3 cellular contexts compared by ENCODE assay signal in genomic region chr11:120391297-120391696, GRCh38.
TF ChIP-seq lines count a peak whose summit lies in the region.

No MANE protein-coding gene starts in this region.

TF ChIP-seq in IMR-90, 13 proteins besides CTCF, POLR2A, EP300 and RAD21:
- no peak for TF ChIP-seq ELK1 (IDR thresholded peaks at IDR 0.05; ENCODE audit: borderline replicate concordance, low read depth, low read length)
- no peak for TF ChIP-seq FOS (IDR thresholded peaks at IDR 0.05; ENCODE audit: low read depth, low read length)
- TF ChIP-seq CEBPB (IDR thresholded peaks at IDR 0.05; ENCODE audit: low read depth, low read length) = no peak
- TF ChIP-seq SMC3 (IDR thresholded peaks at IDR 0.05; ENCODE audit: low read depth, low read length) = no peak
- TF ChIP-seq MAFK (IDR thresholded peaks at IDR 0.05; ENCODE audit: low read depth, low read length) = no peak
- TF ChIP-seq BHLHE40 (IDR thresholded peaks at IDR 0.05; ENCODE audit: low read depth, low read length) = no peak

TF ChIP-seq in H1, 55 proteins besides CTCF, POLR2A, EP300 and RAD21:
- no peak for TF ChIP-seq SRF (IDR thresholded peaks at IDR 0.05; ENCODE audit: low read depth, low read length)
- TF ChIP-seq CBX8 (IDR thresholded peaks at IDR 0.05; ENCODE audit: borderline replicate concordance, low read depth, low read length) = no peak
- no peak for TF ChIP-seq POU5F1 (IDR thresholded peaks at IDR 0.05; ENCODE audit: low read depth, low read length)
- no peak for TF ChIP-seq SIRT6 (IDR thresholded peaks at IDR 0.05; ENCODE audit: low read length)
- no peak for TF ChIP-seq CHD1 (IDR thresholded peaks at IDR 0.05; ENCODE audit: low read depth, low read length)
- no peak for TF ChIP-seq MAX (IDR thresholded peaks at IDR 0.05)
- TF ChIP-seq TAF7 (optimal IDR thresholded peaks at IDR 0.05; ENCODE audit: borderline replicate concordance, low read depth, low read length) = no peak
- TF ChIP-seq GTF2F1 (IDR thresholded peaks at IDR 0.05; ENCODE audit: borderline replicate concordance, low read depth, low read length) = no peak

TF ChIP-seq in HepG2, 621 proteins besides CTCF, POLR2A, EP300 and RAD21 (continues in another document):
- no peak; the same call in 1 of the 2 replicates for TF ChIP-seq REPIN1 (CRISPR knock-in tag; IDR thresholded peaks at IDR 0.05; ENCODE audit: borderline replicate concordance, low read depth)
- TF ChIP-seq HMGXB3 (CRISPR knock-in tag; IDR thresholded peaks at IDR 0.05; ENCODE audit: borderline replicate concordance) = peak; percentile 98
- no peak for TF ChIP-seq NFRKB (IDR thresholded peaks at IDR 0.05)
- no peak for TF ChIP-seq ZNF678 (CRISPR knock-in tag; IDR thresholded peaks at IDR 0.05)
- 0 out of 2 replicates have a peak, but pooled peaks have one; percentile 24 for TF ChIP-seq ZBTB20 (CRISPR knock-in tag; IDR thresholded peaks at IDR 0.05; ENCODE audit: borderline replicate concordance, low read depth)
- TF ChIP-seq ATF2 (CRISPR knock-in tag; IDR thresholded peaks at IDR 0.05) = no peak; the same call in 1 of the 2 replicates
- no peak for TF ChIP-seq FOXJ3 (CRISPR knock-in tag; IDR thresholded peaks at IDR 0.05; ENCODE audit: borderline replicate concordance)
- no peak for TF ChIP-seq ZNF18 (CRISPR knock-in tag; IDR thresholded peaks at IDR 0.05; ENCODE audit: insufficient replicate concordance)
- no peak for TF ChIP-seq ASH2L (IDR thresholded peaks at IDR 0.05; ENCODE audit: insufficient read length, low read depth, low read length)
- TF ChIP-seq ZNF232 (CRISPR knock-in tag; IDR thresholded peaks at IDR 0.05; ENCODE audit: borderline replicate concordance) = no peak
- TF ChIP-seq TCF7L2 (IDR thresholded peaks at IDR 0.05; ENCODE audit: low read depth, low read length) = no peak
- TF ChIP-seq ZNF589 (CRISPR knock-in tag; conservative IDR thresholded peaks at IDR 0.05) = no peak
- TF ChIP-seq SAFB2 (CRISPR knock-in tag; IDR thresholded peaks at IDR 0.05; ENCODE audit: borderline replicate concordance, low read depth) = no peak
- no peak for TF ChIP-seq LRRFIP1 (CRISPR knock-in tag; conservative IDR thresholded peaks at IDR 0.05)
- no peak for TF ChIP-seq GRHL1 (CRISPR knock-in tag; conservative IDR thresholded peaks at IDR 0.05)
- TF ChIP-seq MAFG (CRISPR knock-in tag; IDR thresholded peaks at IDR 0.05) = no peak
- no peak for TF ChIP-seq KLF11 (CRISPR knock-in tag; IDR thresholded peaks at IDR 0.05)
- no peak for TF ChIP-seq ZBTB1 (CRISPR knock-in tag; IDR thresholded peaks at IDR 0.05; ENCODE audit: borderline replicate concordance)
- TF ChIP-seq ZNF432 (CRISPR knock-in tag; IDR thresholded peaks at IDR 0.05; ENCODE audit: borderline replicate concordance) = no peak
- no peak for TF ChIP-seq TSC22D2 (CRISPR knock-in tag; IDR thresholded peaks at IDR 0.05; ENCODE audit: borderline replicate concordance)
- TF ChIP-seq ZNF598 (CRISPR knock-in tag; IDR thresholded peaks at IDR 0.05; ENCODE audit: borderline replicate concordance) = no peak
- TF ChIP-seq ETV6 (CRISPR knock-in tag; conservative IDR thresholded peaks at IDR 0.05) = no peak
- peak; percentile 48; the same call in 1 of the 2 replicates for TF ChIP-seq ZNF331 (CRISPR knock-in tag; IDR thresholded peaks at IDR 0.05)
- TF ChIP-seq ZBED4 (CRISPR knock-in tag; IDR thresholded peaks at IDR 0.05; ENCODE audit: borderline replicate concordance) = no peak
- TF ChIP-seq ZNF292 (CRISPR knock-in tag; IDR thresholded peaks at IDR 0.05; ENCODE audit: borderline replicate concordance, low read depth) = peak; percentile 38; the same call in 1 of the 2 replicates
- TF ChIP-seq ZNF20 (CRISPR knock-in tag; IDR thresholded peaks at IDR 0.05) = no peak
- TF ChIP-seq ZNF431 (CRISPR knock-in tag; IDR thresholded peaks at IDR 0.05; ENCODE audit: borderline replicate concordance, low read depth) = no peak
- TF ChIP-seq ZNF160 (CRISPR knock-in tag; IDR thresholded peaks at IDR 0.05) = no peak
- no peak for TF ChIP-seq CEBPB (IDR thresholded peaks at IDR 0.05; ENCODE audit: borderline replicate concordance, low read depth, low read length)
- TF ChIP-seq STAT5B (CRISPR knock-in tag; IDR thresholded peaks at IDR 0.05) = no peak
- TF ChIP-seq ZNF775 (CRISPR knock-in tag; IDR thresholded peaks at IDR 0.05; ENCODE audit: borderline replicate concordance) = no peak
- 0 out of 2 replicates have a peak, but pooled peaks have one; percentile 27 for TF ChIP-seq ZNF878 (CRISPR knock-in tag; IDR thresholded peaks at IDR 0.05)
- TF ChIP-seq ZNF605 (CRISPR knock-in tag; IDR thresholded peaks at IDR 0.05) = no peak
- peak; percentile 67 for TF ChIP-seq GATAD2A (CRISPR knock-in tag; IDR thresholded peaks at IDR 0.05)
- no peak for TF ChIP-seq RNF2 (conservative IDR thresholded peaks at IDR 0.05; ENCODE audit: low read depth)
- no peak for TF ChIP-seq NRL (CRISPR knock-in tag; IDR thresholded peaks at IDR 0.05; ENCODE audit: borderline replicate concordance)
- TF ChIP-seq ZNF484 (CRISPR knock-in tag; IDR thresholded peaks at IDR 0.05; ENCODE audit: borderline replicate concordance, low read depth) = no peak
- 0 out of 2 replicates have a peak, but pooled peaks have one; percentile 7 for TF ChIP-seq SRF (IDR thresholded peaks at IDR 0.05; ENCODE audit: low read depth, low read length)
- peak; percentile 60 for TF ChIP-seq ELF3 (CRISPR knock-in tag; IDR thresholded peaks at IDR 0.05)
- no peak for TF ChIP-seq NAIF1 (CRISPR knock-in tag; IDR thresholded peaks at IDR 0.05; ENCODE audit: borderline replicate concordance)
